8 cellular contexts compared by ENCODE assay signal in genomic region chr3:72820405-72820804, GRCh38.
DNase-seq lines count a peak whose midpoint lies in the region; ATAC-seq and TF ChIP-seq lines count a peak whose summit lies in the region.

No MANE protein-coding gene starts in this region.

- peaks cover 40% of the 10 kb centered on the region for H3K4me1 ChIP-seq in BLaER1

- no peak overlapping the region for H3K27ac ChIP-seq in BLaER1

- no peaks in the 10 kb centered on the region for H3K27me3 ChIP-seq in BLaER1

- H3K9me3 ChIP-seq in BLaER1: no peaks in the 10 kb centered on the region

- no peak overlapping the region for H3K9ac ChIP-seq in BLaER1

- H3K4me2 ChIP-seq in BLaER1: peak overlapping the region; percentile 72

- peaks cover 50% of the 10 kb centered on the region for H4K20me1 ChIP-seq in BLaER1

- peak; percentile 29 for DNase-seq in LoVo (ENCODE audit: low spot score)
- peak; percentile 79 to 88 for DNase-seq in cardiac fibroblast (ENCODE audit: low read depth in 2 of 2)
- peak; percentile 35 for DNase-seq in midbrain (lab: John Stamatoyannopoulos, UW)
- no peak for DNase-seq in AML-193 (lab: John Stamatoyannopoulos, UW)

- no peak for TF ChIP-seq CTCF in cardiac fibroblast (IDR thresholded peaks at IDR 0.05; ENCODE audit: low read depth, low read length)

- no peaks in the 10 kb centered on the region; the same call in 1 of the 2 replicates for H3K36me3 ChIP-seq in BLaER1

- ATAC-seq in GM18519 (IDR thresholded peaks at IDR 0.05; ENCODE audit: low FRiP score, unreplicated experiment) (no peak), GM19328 (IDR thresholded peaks at IDR 0.05; ENCODE audit: unreplicated experiment) (no peak), HG02885 (IDR thresholded peaks at IDR 0.05; ENCODE audit: poor library complexity, unreplicated experiment) (no peak)

- H3K4me3 ChIP-seq in BLaER1 (no peak overlapping the region), cardiac fibroblast (replicated peaks in 1 of 2; ENCODE audit: low read depth in 2 of 2, low read length in 2 of 2) (no peak overlapping the region)

Comparison
In these comparisons a context has a peak if more than half of its experiments do, and no peak if none do; other contexts are left out.
1. DNase-seq: peak in LoVo (single experiment), cardiac fibroblast (2 of 2) and midbrain (single experiment); none in AML-193 (0 of 2).